In genomic region chr20:44917399-44917798, GRCh38 we compare ENCODE assay signal across 34 cellular contexts.
"Had no signal": no experiment of that assay in that cellular context is flagged by ENCODE, and none has a peak within 500 bp of the region (broad histone marks: within the 10 kb centered on the region; RNA-seq: fewer than 3 reads in every experiment).

No MANE protein-coding gene starts in this region.

- H3K4me3 ChIP-seq: adrenal gland, body of pancreas, breast epithelium had no signal

- DNase-seq: activated B cell treated with CpG ODN at 0.5 μM for 24 hours; activated CD4-positive, alpha-beta memory T cell treated with anti-CD3 and anti-CD28 coated beads for 36 hours; activated CD4-positive, alpha-beta T cell treated with anti-CD3 and anti-CD28 coated beads for 4 hours; activated CD4-positive, alpha-beta T cell treated with anti-CD3 and anti-CD28 coated beads, Interleukin-2, amount 10 ng/mL, durations not matched to agents 24 days and 14 days; activated CD4-positive, alpha-beta T cell treated with anti-CD3 and anti-CD28 coated beads, Interleukin-2, amount 50 U/mL, for 1 hour; activated CD4-positive, alpha-beta T cell treated with anti-CD3 and anti-CD28 coated beads, Interleukin-2, amount 50 U/mL, for 4 hours; activated CD4-positive, CD25-positive, alpha-beta regulatory T cell treated with anti-CD3 and anti-CD28 coated beads, Interleukin-2, amount 50 U/mL, for 72 hours; activated CD8-positive, alpha-beta memory T cell treated with anti-CD3 and anti-CD28 coated beads, Interleukin-2, amount 50 U/mL, for 4 hours; activated CD8-positive, alpha-beta T cell treated with anti-CD3 and anti-CD28 coated beads for 36 hours; activated effector memory CD4-positive, alpha-beta T cell treated with anti-CD3 and anti-CD28 coated beads, Interleukin-2, amount 50 U/mL, for 16 hours; activated gamma-delta T cell treated with Interleukin-2 at 50 U/mL for 16 hours; activated naive CD4-positive, alpha-beta T cell; activated naive CD4-positive, alpha-beta T cell treated with anti-CD3 and anti-CD28 coated beads for 36 hours; activated naive CD4-positive, alpha-beta T cell treated with anti-CD3 and anti-CD28 coated beads, Interleukin-2, amount 50 U/mL, for 16 hours; activated naive CD8-positive, alpha-beta T cell treated with anti-CD3 and anti-CD28 coated beads for 36 hours; activated T-cell treated with anti-CD3 and anti-CD28 coated beads for 4 hours; activated T-cell treated with anti-CD3 and anti-CD28 coated beads, Interleukin-2, amount 50 U/mL, for 1 hour; activated T-cell treated with anti-CD3 and anti-CD28 coated beads, Interleukin-2, amount 50 U/mL, for 4 hours; activated T-cell treated with anti-CD3 and anti-CD28 coated beads, Interleukin-2, amount 50 U/mL, for 72 hours; amniotic stem cell; aorta; body of pancreas; brain microvascular endothelial cell; central memory CD4-positive, alpha-beta T cell; T-cell; T-helper 2 cell; T-helper 9 cell had no signal

- ATAC-seq: activated CD8-positive, alpha-beta T cell treated with anti-CD3 and anti-CD28 coated beads for 36 hours; activated naive CD4-positive, alpha-beta T cell treated with anti-CD3 and anti-CD28 coated beads, Interleukin-2, amount 50 U/mL, for 72 hours; activated T-cell treated with anti-CD3 and anti-CD28 coated beads, Interleukin-2, amount 50 U/mL, for 4 hours; activated T-cell treated with anti-CD3 and anti-CD28 coated beads, Interleukin-2, amount 50 U/mL, for 72 hours; activated T-helper 17 cell treated with anti-CD3 and anti-CD28 coated beads, Interleukin-2, amount 50 U/mL, for 72 hours; body of pancreas; T-cell had no signal

- H3K36me3 ChIP-seq: adrenal gland, breast epithelium had no signal

- H3K9me3 ChIP-seq: adrenal gland, body of pancreas, breast epithelium had no signal

- FAIRE-seq: astrocyte, TTC549 had no signal

- H3K27me3 ChIP-seq: adrenal gland, body of pancreas, brain microvascular endothelial cell, breast epithelium had no signal

- H3K4me1 ChIP-seq: adrenal gland, body of pancreas, breast epithelium had no signal

- H3K27ac ChIP-seq: adrenal gland, body of pancreas, brain microvascular endothelial cell, breast epithelium, VCaP had no signal
